Comparison of ENCODE assay signal across 8 cellular contexts in genomic region chr4:41934813-41935651, GRCh38. TPM values are rescaled to one million over a fixed set of nuclear protein-coding genes. Genes with fewer than 3 reads are reported as not detected.
DNase-seq lines count a peak whose midpoint lies in the region; ATAC-seq and TF ChIP-seq lines count a peak whose summit lies in the region.

TMEM33 (plus strand) TSS chr4:41935429; CDS start chr4:41935485, 56 bp downstream.

- H3K79me2 ChIP-seq in DOHH2 (ENCODE audit: control insufficient read depth, low read length) (peaks cover 55% of the 10 kb centered on the region), GM23248 (ENCODE audit: insufficient read depth) (peaks cover 51% of the 10 kb centered on the region)

- peak within 1 kb of the TSS; percentile 96 for H2AFZ ChIP-seq in GM23248

- peaks cover 32% of the 10 kb centered on the region for H3K36me3 Mint-ChIP-seq in activated T-helper 1 cell treated with anti-CD3 and anti-CD28 coated beads, Interleukin-12 subunit alpha, Interleukin-12 subunit beta, Interleukin-2, Interleukin-4 antibody, amounts not matched to agents 30 ng/mL and 10 ng/mL and 1 ng/mL, durations not matched to agents 14 hours and 24 hours and 36 hours (ENCODE audit: low read depth)
- H3K36me3 Mint-ChIP-seq in naive thymus-derived CD4-positive, alpha-beta T cell = peaks cover 4 to 13% (median 6%) of the 10 kb centered on the region in 5 donors
- H3K36me3 Mint-ChIP-seq in stimulated activated naive B cell treated with anti-CD40 and anti-IgM and Interleukin-4, amounts not matched to agents 10 μg/mL and 1 μg/mL and 100 μg/mL, for 72 hours = peaks cover 9 to 14% of the 10 kb centered on the region in 2 donors

- intact Hi-C loops in activated T-helper 1 cell treated with anti-CD3 and anti-CD28 coated beads, Interleukin-12 subunit alpha, Interleukin-12 subunit beta, Interleukin-2, Interleukin-4 antibody, amounts not matched to agents 30 ng/mL and 10 ng/mL and 1 ng/mL, durations not matched to agents 14 hours and 24 hours and 36 hours (cut with micrococcal nuclease) = loop anchor here (1.0 to 10.0 kb wide), 3 partner anchors 55 to 1028 kb away; partner anchors contain the start of genes ATP8A1 and SLC30A9
- intact Hi-C loops in naive thymus-derived CD4-positive, alpha-beta T cell (cut with micrococcal nuclease) = loop anchor here (1.0 to 5.0 kb wide), 2 partner anchors 55 to 722 kb away; partner anchors contain the start of genes SLC30A9 (in 2 of the 2) and ATP8A1 (in 1 of the 2)

- H3K9me2 ChIP-seq in DOHH2 (replicated peaks; ENCODE audit: control insufficient read depth, low read length) (no peaks in the 10 kb centered on the region), GM23248 (ENCODE audit: insufficient read depth) (no peaks in the 10 kb centered on the region)

- peak within 1 kb of the TSS; percentile 96 for H3K4me2 ChIP-seq in DOHH2 (ENCODE audit: low read length)
- H3K4me2 ChIP-seq in GM23248 (ENCODE audit: unreplicated experiment) = peak within 1 kb of the TSS; percentile 99

- peak within 1 kb of the TSS; percentile 93 for H3K27ac Mint-ChIP-seq in activated T-helper 1 cell treated with anti-CD3 and anti-CD28 coated beads, Interleukin-12 subunit alpha, Interleukin-12 subunit beta, Interleukin-2, Interleukin-4 antibody, amounts not matched to agents 30 ng/mL and 10 ng/mL and 1 ng/mL, durations not matched to agents 14 hours and 24 hours and 36 hours
- peak within 1 kb of the TSS; percentile 71 to 97 (median 89) for H3K27ac Mint-ChIP-seq in naive thymus-derived CD4-positive, alpha-beta T cell
- H3K27ac Mint-ChIP-seq in stimulated activated naive B cell treated with anti-CD40 and anti-IgM and Interleukin-4, amounts not matched to agents 10 μg/mL and 1 μg/mL and 100 μg/mL, for 72 hours = peak within 1 kb of the TSS; percentile 96

- TF ChIP-seq CTCF in DOHH2 (IDR thresholded peaks at IDR 0.05; ENCODE audit: low read depth, low read length, poor library complexity, severe bottlenecking) = no peak

- in situ Hi-C loops in GM23248 (cut with MboI) = no loop called here

- H3K4me1 ChIP-seq in DOHH2 (ENCODE audit: control insufficient read depth, low read length) (peaks cover 33% of the 10 kb centered on the region), GM23248 (ENCODE audit: insufficient read depth) (peaks cover 15% of the 10 kb centered on the region; the same call in 1 of the 2 replicates)
- peaks cover 15 to 20% of the 10 kb centered on the region in 2 donors for H3K4me1 ChIP-seq in naive thymus-derived CD4-positive, alpha-beta T cell (ENCODE audit: control insufficient read depth in 2 of 2, insufficient read depth in 2 of 2, low read length in 2 of 2)

- POLR2A ChIA-PET in naive thymus-derived CD4-positive, alpha-beta T cell (lab: Charles Lee) = interaction anchor here (0.6 to 2.6 kb wide), 3 partner anchors 12 to 55 kb away, joined by 3 to 11 read pairs (median 3); partner anchors contain the start of gene SLC30A9

- 6% methylated on average over 50 to 51 of the region's 51 CpGs for WGBS in GM23248 (ENCODE audit: low coverage in 1 of 2, low lambda C conversion rate in 2 of 2, missing lambda C conversion rate in 2 of 2), 2 experiments

- H3K4me3 ChIP-seq in DOHH2 (ENCODE audit: low read length) (peak within 1 kb of the TSS; percentile 98), GM23248 (peak within 1 kb of the TSS; percentile 100)
- peak within 1 kb of the TSS; percentile 84 for H3K4me3 ChIP-seq in naive thymus-derived CD4-positive, alpha-beta T cell (ENCODE audit: low read length)

- CTCF ChIA-PET in naive thymus-derived CD4-positive, alpha-beta T cell (lab: Charles Lee) = no interaction called here

- H3K36me3 ChIP-seq in DOHH2 (ENCODE audit: control insufficient read depth, low read length) (peaks cover 47% of the 10 kb centered on the region), GM23248 (ENCODE audit: low read depth) (peaks cover 9% of the 10 kb centered on the region; the same call in 1 of the 2 replicates)
- peaks cover 0 to 16% (median 6%) of the 10 kb centered on the region in 3 experiments for H3K36me3 ChIP-seq in naive thymus-derived CD4-positive, alpha-beta T cell (ENCODE audit: control insufficient read depth in 2 of 3, insufficient read depth in 3 of 3, low read length in 3 of 3)

- peaks cover 59% of the 10 kb centered on the region for H3K4me1 Mint-ChIP-seq in activated T-helper 1 cell treated with anti-CD3 and anti-CD28 coated beads, Interleukin-12 subunit alpha, Interleukin-12 subunit beta, Interleukin-2, Interleukin-4 antibody, amounts not matched to agents 30 ng/mL and 10 ng/mL and 1 ng/mL, durations not matched to agents 14 hours and 24 hours and 36 hours (ENCODE audit: low read depth)
- peaks cover 39 to 59% (median 51%) of the 10 kb centered on the region in 7 donors for H3K4me1 Mint-ChIP-seq in naive thymus-derived CD4-positive, alpha-beta T cell
- peaks cover 17 to 29% of the 10 kb centered on the region in 2 donors for H3K4me1 Mint-ChIP-seq in stimulated activated naive B cell treated with anti-CD40 and anti-IgM and Interleukin-4, amounts not matched to agents 10 μg/mL and 1 μg/mL and 100 μg/mL, for 72 hours

- H3K27me3 Mint-ChIP-seq in activated T-helper 1 cell treated with anti-CD3 and anti-CD28 coated beads, Interleukin-12 subunit alpha, Interleukin-12 subunit beta, Interleukin-2, Interleukin-4 antibody, amounts not matched to agents 30 ng/mL and 10 ng/mL and 1 ng/mL, durations not matched to agents 14 hours and 24 hours and 36 hours (ENCODE audit: insufficient read depth) = no peaks in the 10 kb centered on the region
- H3K27me3 Mint-ChIP-seq in naive thymus-derived CD4-positive, alpha-beta T cell = no peaks in the 10 kb centered on the region
- H3K27me3 Mint-ChIP-seq in stimulated activated naive B cell treated with anti-CD40 and anti-IgM and Interleukin-4, amounts not matched to agents 10 μg/mL and 1 μg/mL and 100 μg/mL, for 72 hours = no peaks in the 10 kb centered on the region

- H3K9ac ChIP-seq in GM23248 = peak within 1 kb of the TSS; percentile 92

- no peaks in the 10 kb centered on the region for H3F3A ChIP-seq in DOHH2 (ENCODE audit: control insufficient read depth, insufficient read depth)
- H3F3A ChIP-seq in GM23248 (ENCODE audit: insufficient read depth) = no peaks in the 10 kb centered on the region

- DNase-seq in GM23248 = peak; percentile 93
- DNase-seq in Kasumi-1 (lab: John Stamatoyannopoulos, UW) = peak; percentile 94 to 96
- DNase-seq in RPMI7951 (ENCODE audit: low read depth) = peak; percentile 87
- peak; percentile 69 for DNase-seq in activated T-helper 1 cell treated with anti-CD3 and anti-CD28 coated beads, Interleukin-12 subunit alpha, Interleukin-12 subunit beta, Interleukin-2, Interleukin-4 antibody, amounts not matched to agents 30 ng/mL and 10 ng/mL and 1 ng/mL, durations not matched to agents 14 hours and 24 hours and 36 hours (ENCODE audit: low spot score)
- DNase-seq in fibroblast of gingiva (ENCODE audit: low read depth) = peak; percentile 80
- peak; percentile 48 to 81 (median 75) for DNase-seq in naive thymus-derived CD4-positive, alpha-beta T cell
- DNase-seq in stimulated activated naive B cell treated with anti-CD40 and anti-IgM and Interleukin-4, amounts not matched to agents 10 μg/mL and 1 μg/mL and 100 μg/mL, for 72 hours = peak; percentile 78

- H4K20me1 ChIP-seq in DOHH2 (ENCODE audit: control insufficient read depth, insufficient read depth, low read depth, low read length) (peaks cover 13% of the 10 kb centered on the region), GM23248 (ENCODE audit: insufficient read depth) (no peaks in the 10 kb centered on the region)

- peak within 1 kb of the TSS; percentile 99 for H3K4me3 Mint-ChIP-seq in activated T-helper 1 cell treated with anti-CD3 and anti-CD28 coated beads, Interleukin-12 subunit alpha, Interleukin-12 subunit beta, Interleukin-2, Interleukin-4 antibody, amounts not matched to agents 30 ng/mL and 10 ng/mL and 1 ng/mL, durations not matched to agents 14 hours and 24 hours and 36 hours
- H3K4me3 Mint-ChIP-seq in naive thymus-derived CD4-positive, alpha-beta T cell = peak within 1 kb of the TSS; percentile 93 to 99 (median 96)
- H3K4me3 Mint-ChIP-seq in stimulated activated naive B cell treated with anti-CD40 and anti-IgM and Interleukin-4, amounts not matched to agents 10 μg/mL and 1 μg/mL and 100 μg/mL, for 72 hours = peak within 1 kb of the TSS; percentile 93 to 98

- H3K27ac ChIP-seq in DOHH2 (ENCODE audit: low read depth, low read length) = peak within 1 kb of the TSS; percentile 54
- H3K27ac ChIP-seq in GM23248 = peak within 1 kb of the TSS; percentile 80
- peak within 1 kb of the TSS; percentile 80 for H3K27ac ChIP-seq in naive thymus-derived CD4-positive, alpha-beta T cell (ENCODE audit: low read depth, low read length)

- no peaks in the 10 kb centered on the region for H3K27me3 ChIP-seq in DOHH2 (ENCODE audit: control insufficient read depth, low read length)
- no peaks in the 10 kb centered on the region for H3K27me3 ChIP-seq in GM23248 (replicated peaks; ENCODE audit: insufficient read depth)
- no peaks in the 10 kb centered on the region for H3K27me3 ChIP-seq in naive thymus-derived CD4-positive, alpha-beta T cell (ENCODE audit: control insufficient read depth in 2 of 2, insufficient read depth in 2 of 2, low read length in 2 of 2)

- ATAC-seq in naive thymus-derived CD4-positive, alpha-beta T cell = peak; percentile 89
- peak; percentile 91 to 93 for ATAC-seq in stimulated activated naive B cell treated with anti-CD40 and anti-IgM and Interleukin-4, amounts not matched to agents 10 μg/mL and 1 μg/mL and 100 μg/mL, for 72 hours (replicated peaks)

- peaks cover 6% of the 10 kb centered on the region for H3K9me3 Mint-ChIP-seq in activated T-helper 1 cell treated with anti-CD3 and anti-CD28 coated beads, Interleukin-12 subunit alpha, Interleukin-12 subunit beta, Interleukin-2, Interleukin-4 antibody, amounts not matched to agents 30 ng/mL and 10 ng/mL and 1 ng/mL, durations not matched to agents 14 hours and 24 hours and 36 hours
- H3K9me3 Mint-ChIP-seq in naive thymus-derived CD4-positive, alpha-beta T cell = peaks cover 0 to 3% (median 0%) of the 10 kb centered on the region in 11 donors
- H3K9me3 Mint-ChIP-seq in stimulated activated naive B cell treated with anti-CD40 and anti-IgM and Interleukin-4, amounts not matched to agents 10 μg/mL and 1 μg/mL and 100 μg/mL, for 72 hours = peaks cover 3 to 4% of the 10 kb centered on the region in 2 donors

- peaks cover 8% of the 10 kb centered on the region for H3K9me3 ChIP-seq in DOHH2 (ENCODE audit: control insufficient read depth, insufficient read depth, low read length)
- no peaks in the 10 kb centered on the region for H3K9me3 ChIP-seq in GM23248 (ENCODE audit: low read depth)
- no peaks in the 10 kb centered on the region for H3K9me3 ChIP-seq in naive thymus-derived CD4-positive, alpha-beta T cell (ENCODE audit: control insufficient read depth in 2 of 3, low read length in 3 of 3)

RNA-seq across cellular contexts. Expression of gene TMEM33, which starts in this region (rescaled TPM):
- total RNA-seq in GM23248 (2014; rRNA removed; shearing (Covaris generic)) = 30.4 and 44.6 TPM in 2 replicates
- 44.0 and 44.6 TPM in 2 replicates for polyA plus RNA-seq in GM23248 (2016; fragmentation: Nextera tagmentation; extraction: Ambion mirVana)
- total RNA-seq in RPMI7951 (2014; rRNA removed; shearing (Covaris generic)) = 47.8 and 55.5 TPM in 2 replicates
- 97.8 and 106 TPM in 2 replicates for total RNA-seq in activated T-helper 1 cell treated with anti-CD3 and anti-CD28 coated beads, Interleukin-12 subunit alpha, Interleukin-12 subunit beta, Interleukin-2, Interleukin-4 antibody, amounts not matched to agents 30 ng/mL and 10 ng/mL and 1 ng/mL, durations not matched to agents 14 hours and 24 hours and 36 hours
- total RNA-seq in naive thymus-derived CD4-positive, alpha-beta T cell = 10 to 100 TPM; 24.2 to 61.9 (median 39.6) TPM
- 10 to 100 TPM; 14.9 to 20.7 TPM for polyA plus RNA-seq in naive thymus-derived CD4-positive, alpha-beta T cell

Comparison
In these comparisons a context has a peak if more than half of its experiments do, and no peak if none do; other contexts are left out.
1. Peak in every context shown above with its lines: DNase-seq, ATAC-seq, H3K4me3 ChIP-seq and H3K27ac ChIP-seq.